In the genomic region with DNA sequence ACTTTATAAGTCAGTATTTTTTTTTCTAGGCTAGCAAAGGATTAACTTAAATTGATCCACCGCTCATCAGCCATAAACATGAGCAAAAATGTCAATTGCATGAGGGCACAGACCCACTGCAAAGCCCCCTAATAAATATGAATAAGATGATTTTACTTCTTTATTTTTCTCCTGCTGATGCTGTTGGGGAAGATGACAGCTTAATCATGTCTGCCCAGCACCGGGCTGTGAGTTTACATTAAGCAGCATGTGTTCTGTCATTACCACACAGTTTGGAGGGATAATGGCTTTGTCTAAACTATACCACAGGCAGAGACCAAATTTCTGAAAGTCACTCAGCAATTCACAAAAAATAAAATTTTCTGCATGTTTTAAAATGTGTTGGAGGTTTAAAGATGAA, we compare ENCODE assay signal across 2 cellular contexts.
TF ChIP-seq lines count a peak whose summit lies in the region.

No MANE protein-coding gene starts in this region.

TF ChIP-seq in GM23338, 12 proteins besides CTCF, POLR2A, EP300 and RAD21 (continues in another document):
- TF ChIP-seq JUNB (IDR thresholded peaks at IDR 0.05; ENCODE audit: unreplicated experiment), result no peak
- TF ChIP-seq, protein P1, sequence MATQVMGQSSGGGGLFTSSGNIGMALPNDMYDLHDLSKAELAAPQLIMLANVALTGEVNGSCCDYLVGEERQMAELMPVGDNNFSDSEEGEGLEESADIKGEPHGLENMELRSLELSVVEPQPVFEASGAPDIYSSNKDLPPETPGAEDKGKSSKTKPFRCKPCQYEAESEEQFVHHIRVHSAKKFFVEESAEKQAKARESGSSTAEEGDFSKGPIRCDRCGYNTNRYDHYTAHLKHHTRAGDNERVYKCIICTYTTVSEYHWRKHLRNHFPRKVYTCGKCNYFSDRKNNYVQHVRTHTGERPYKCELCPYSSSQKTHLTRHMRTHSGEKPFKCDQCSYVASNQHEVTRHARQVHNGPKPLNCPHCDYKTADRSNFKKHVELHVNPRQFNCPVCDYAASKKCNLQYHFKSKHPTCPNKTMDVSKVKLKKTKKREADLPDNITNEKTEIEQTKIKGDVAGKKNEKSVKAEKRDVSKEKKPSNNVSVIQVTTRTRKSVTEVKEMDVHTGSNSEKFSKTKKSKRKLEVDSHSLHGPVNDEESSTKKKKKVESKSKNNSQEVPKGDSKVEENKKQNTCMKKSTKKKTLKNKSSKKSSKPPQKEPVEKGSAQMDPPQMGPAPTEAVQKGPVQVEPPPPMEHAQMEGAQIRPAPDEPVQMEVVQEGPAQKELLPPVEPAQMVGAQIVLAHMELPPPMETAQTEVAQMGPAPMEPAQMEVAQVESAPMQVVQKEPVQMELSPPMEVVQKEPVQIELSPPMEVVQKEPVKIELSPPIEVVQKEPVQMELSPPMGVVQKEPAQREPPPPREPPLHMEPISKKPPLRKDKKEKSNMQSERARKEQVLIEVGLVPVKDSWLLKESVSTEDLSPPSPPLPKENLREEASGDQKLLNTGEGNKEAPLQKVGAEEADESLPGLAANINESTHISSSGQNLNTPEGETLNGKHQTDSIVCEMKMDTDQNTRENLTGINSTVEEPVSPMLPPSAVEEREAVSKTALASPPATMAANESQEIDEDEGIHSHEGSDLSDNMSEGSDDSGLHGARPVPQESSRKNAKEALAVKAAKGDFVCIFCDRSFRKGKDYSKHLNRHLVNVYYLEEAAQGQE (IDR thresholded peaks at IDR 0.05; ENCODE audit: unreplicated experiment), result no peak
- TF ChIP-seq CREB1 (CRISPR knock-in tag; IDR thresholded peaks at IDR 0.05; ENCODE audit: low read depth), result no peak
- no peak for TF ChIP-seq NANOG (IDR thresholded peaks at IDR 0.05; ENCODE audit: borderline replicate concordance)
- TF ChIP-seq STAT1 (IDR thresholded peaks at IDR 0.05; ENCODE audit: unreplicated experiment), result no peak
- TF ChIP-seq, protein P2, sequence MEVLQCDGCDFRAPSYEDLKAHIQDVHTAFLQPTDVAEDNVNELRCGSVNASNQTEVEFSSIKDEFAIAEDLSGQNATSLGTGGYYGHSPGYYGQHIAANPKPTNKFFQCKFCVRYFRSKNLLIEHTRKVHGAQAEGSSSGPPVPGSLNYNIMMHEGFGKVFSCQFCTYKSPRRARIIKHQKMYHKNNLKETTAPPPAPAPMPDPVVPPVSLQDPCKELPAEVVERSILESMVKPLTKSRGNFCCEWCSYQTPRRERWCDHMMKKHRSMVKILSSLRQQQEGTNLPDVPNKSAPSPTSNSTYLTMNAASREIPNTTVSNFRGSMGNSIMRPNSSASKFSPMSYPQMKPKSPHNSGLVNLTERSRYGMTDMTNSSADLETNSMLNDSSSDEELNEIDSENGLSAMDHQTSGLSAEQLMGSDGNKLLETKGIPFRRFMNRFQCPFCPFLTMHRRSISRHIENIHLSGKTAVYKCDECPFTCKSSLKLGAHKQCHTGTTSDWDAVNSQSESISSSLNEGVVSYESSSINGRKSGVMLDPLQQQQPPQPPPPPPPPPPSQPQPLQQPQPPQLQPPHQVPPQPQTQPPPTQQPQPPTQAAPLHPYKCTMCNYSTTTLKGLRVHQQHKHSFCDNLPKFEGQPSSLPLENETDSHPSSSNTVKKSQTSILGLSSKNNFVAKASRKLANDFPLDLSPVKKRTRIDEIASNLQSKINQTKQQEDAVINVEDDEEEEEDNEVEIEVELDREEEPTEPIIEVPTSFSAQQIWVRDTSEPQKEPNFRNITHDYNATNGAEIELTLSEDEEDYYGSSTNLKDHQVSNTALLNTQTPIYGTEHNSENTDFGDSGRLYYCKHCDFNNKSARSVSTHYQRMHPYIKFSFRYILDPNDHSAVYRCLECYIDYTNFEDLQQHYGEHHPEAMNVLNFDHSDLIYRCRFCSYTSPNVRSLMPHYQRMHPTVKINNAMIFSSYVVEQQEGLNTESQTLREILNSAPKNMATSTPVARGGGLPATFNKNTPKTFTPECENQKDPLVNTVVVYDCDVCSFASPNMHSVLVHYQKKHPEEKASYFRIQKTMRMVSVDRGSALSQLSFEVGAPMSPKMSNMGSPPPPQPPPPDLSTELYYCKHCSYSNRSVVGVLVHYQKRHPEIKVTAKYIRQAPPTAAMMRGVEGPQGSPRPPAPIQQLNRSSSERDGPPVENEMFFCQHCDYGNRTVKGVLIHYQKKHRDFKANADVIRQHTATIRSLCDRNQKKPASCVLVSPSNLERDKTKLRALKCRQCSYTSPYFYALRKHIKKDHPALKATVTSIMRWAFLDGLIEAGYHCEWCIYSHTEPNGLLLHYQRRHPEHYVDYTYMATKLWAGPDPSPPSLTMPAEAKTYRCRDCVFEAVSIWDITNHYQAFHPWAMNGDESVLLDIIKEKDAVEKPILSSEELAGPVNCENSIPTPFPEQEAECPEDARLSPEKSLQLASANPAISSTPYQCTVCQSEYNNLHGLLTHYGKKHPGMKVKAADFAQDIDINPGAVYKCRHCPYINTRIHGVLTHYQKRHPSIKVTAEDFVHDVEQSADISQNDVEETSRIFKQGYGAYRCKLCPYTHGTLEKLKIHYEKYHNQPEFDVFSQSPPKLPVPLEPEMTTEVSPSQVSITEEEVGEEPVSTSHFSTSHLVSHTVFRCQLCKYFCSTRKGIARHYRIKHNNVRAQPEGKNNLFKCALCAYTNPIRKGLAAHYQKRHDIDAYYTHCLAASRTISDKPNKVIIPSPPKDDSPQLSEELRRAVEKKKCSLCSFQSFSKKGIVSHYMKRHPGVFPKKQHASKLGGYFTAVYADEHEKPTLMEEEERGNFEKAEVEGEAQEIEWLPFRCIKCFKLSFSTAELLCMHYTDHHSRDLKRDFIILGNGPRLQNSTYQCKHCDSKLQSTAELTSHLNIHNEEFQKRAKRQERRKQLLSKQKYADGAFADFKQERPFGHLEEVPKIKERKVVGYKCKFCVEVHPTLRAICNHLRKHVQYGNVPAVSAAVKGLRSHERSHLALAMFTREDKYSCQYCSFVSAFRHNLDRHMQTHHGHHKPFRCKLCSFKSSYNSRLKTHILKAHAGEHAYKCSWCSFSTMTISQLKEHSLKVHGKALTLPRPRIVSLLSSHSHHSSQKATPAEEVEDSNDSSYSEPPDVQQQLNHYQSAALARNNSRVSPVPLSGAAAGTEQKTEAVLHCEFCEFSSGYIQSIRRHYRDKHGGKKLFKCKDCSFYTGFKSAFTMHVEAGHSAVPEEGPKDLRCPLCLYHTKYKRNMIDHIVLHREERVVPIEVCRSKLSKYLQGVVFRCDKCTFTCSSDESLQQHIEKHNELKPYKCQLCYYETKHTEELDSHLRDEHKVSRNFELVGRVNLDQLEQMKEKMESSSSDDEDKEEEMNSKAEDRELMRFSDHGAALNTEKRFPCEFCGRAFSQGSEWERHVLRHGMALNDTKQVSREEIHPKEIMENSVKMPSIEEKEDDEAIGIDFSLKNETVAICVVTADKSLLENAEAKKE (CRISPR knock-in tag; IDR thresholded peaks at IDR 0.05), result no peak
- no peak for TF ChIP-seq EZH2phosphoT487 (IDR thresholded peaks at IDR 0.05; ENCODE audit: unreplicated experiment)
- TF ChIP-seq ZNF114 (CRISPR knock-in tag; IDR thresholded peaks at IDR 0.05), result no peak
- TF ChIP-seq ZNF331 (CRISPR knock-in tag; IDR thresholded peaks at IDR 0.05; ENCODE audit: low read depth), result no peak
- no peak for TF ChIP-seq EZH2 (IDR thresholded peaks at IDR 0.05; ENCODE audit: low read depth, unreplicated experiment)
- no peak for TF ChIP-seq POLR2AphosphoS5 (IDR thresholded peaks at IDR 0.05; ENCODE audit: low read depth)

TF ChIP-seq in H1, 55 proteins besides CTCF, POLR2A, EP300 and RAD21:
- TF ChIP-seq, protein P3, sequence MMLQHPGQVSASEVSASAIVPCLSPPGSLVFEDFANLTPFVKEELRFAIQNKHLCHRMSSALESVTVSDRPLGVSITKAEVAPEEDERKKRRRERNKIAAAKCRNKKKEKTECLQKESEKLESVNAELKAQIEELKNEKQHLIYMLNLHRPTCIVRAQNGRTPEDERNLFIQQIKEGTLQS (IDR thresholded peaks at IDR 0.05; ENCODE audit: insufficient read depth, low read depth, low read length), result no peak
- TF ChIP-seq SP2 (IDR thresholded peaks at IDR 0.05; ENCODE audit: low read length) (no peak), NANOG (IDR thresholded peaks at IDR 0.05; ENCODE audit: insufficient read depth, low read depth, low read length, poor library complexity, severe bottlenecking) (no peak), TBP (IDR thresholded peaks at IDR 0.05; ENCODE audit: low read depth, low read length) (no peak), SIN3A (conservative IDR thresholded peaks at IDR 0.05 in 1 of 2, IDR thresholded peaks at IDR 0.05 in 1 of 2; ENCODE audit: low read depth in 1 of 2, low read length in 2 of 2) (no peak), EZH2 (IDR thresholded peaks at IDR 0.05; ENCODE audit: low read depth, low read length, severe bottlenecking) (no peak), ASH2L (IDR thresholded peaks at IDR 0.05; ENCODE audit: low read length) (no peak), CBX5 (IDR thresholded peaks at IDR 0.05; ENCODE audit: low read depth, low read length) (no peak), GABPA (IDR thresholded peaks at IDR 0.05; ENCODE audit: borderline replicate concordance, insufficient read depth, low read length) (no peak), KDM4A (IDR thresholded peaks at IDR 0.05; ENCODE audit: low read depth, low read length, severe bottlenecking) (no peak), SP4 (IDR thresholded peaks at IDR 0.05; ENCODE audit: low read length) (no peak)
- TF ChIP-seq, protein P4, sequence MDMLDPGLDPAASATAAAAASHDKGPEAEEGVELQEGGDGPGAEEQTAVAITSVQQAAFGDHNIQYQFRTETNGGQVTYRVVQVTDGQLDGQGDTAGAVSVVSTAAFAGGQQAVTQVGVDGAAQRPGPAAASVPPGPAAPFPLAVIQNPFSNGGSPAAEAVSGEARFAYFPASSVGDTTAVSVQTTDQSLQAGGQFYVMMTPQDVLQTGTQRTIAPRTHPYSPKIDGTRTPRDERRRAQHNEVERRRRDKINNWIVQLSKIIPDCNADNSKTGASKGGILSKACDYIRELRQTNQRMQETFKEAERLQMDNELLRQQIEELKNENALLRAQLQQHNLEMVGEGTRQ (IDR thresholded peaks at IDR 0.05; ENCODE audit: low read length), result no peak
- TF ChIP-seq, protein P5, sequence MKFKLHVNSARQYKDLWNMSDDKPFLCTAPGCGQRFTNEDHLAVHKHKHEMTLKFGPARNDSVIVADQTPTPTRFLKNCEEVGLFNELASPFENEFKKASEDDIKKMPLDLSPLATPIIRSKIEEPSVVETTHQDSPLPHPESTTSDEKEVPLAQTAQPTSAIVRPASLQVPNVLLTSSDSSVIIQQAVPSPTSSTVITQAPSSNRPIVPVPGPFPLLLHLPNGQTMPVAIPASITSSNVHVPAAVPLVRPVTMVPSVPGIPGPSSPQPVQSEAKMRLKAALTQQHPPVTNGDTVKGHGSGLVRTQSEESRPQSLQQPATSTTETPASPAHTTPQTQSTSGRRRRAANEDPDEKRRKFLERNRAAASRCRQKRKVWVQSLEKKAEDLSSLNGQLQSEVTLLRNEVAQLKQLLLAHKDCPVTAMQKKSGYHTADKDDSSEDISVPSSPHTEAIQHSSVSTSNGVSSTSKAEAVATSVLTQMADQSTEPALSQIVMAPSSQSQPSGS (IDR thresholded peaks at IDR 0.05; ENCODE audit: low read length), result no peak
